In genomic region chr3:66495633-66496032, GRCh38 we compare ENCODE assay signal across 1 cellular context.
TF ChIP-seq lines count a peak whose summit lies in the region.

No MANE protein-coding gene starts in this region.

TF ChIP-seq in H1, 55 proteins besides CTCF, POLR2A, EP300 and RAD21:
- TF ChIP-seq GABPA (IDR thresholded peaks at IDR 0.05; ENCODE audit: borderline replicate concordance, insufficient read depth, low read length) (no peak), KDM1A (IDR thresholded peaks at IDR 0.05; ENCODE audit: borderline replicate concordance, low read length) (no peak), TEAD4 (IDR thresholded peaks at IDR 0.05; ENCODE audit: low read depth, low read length) (peak; percentile 81), E2F6 (IDR thresholded peaks at IDR 0.05) (no peak), SIX5 (IDR thresholded peaks at IDR 0.05; ENCODE audit: low read depth, low read length) (no peak), SRF (IDR thresholded peaks at IDR 0.05; ENCODE audit: low read depth, low read length) (no peak), CTBP2 (IDR thresholded peaks at IDR 0.05; ENCODE audit: borderline replicate concordance, insufficient read depth, insufficient read length, low read length) (peak; percentile 78), EZH2 (IDR thresholded peaks at IDR 0.05; ENCODE audit: low read depth, low read length, severe bottlenecking) (no peak), ASH2L (IDR thresholded peaks at IDR 0.05; ENCODE audit: low read length) (no peak), SP1 (IDR thresholded peaks at IDR 0.05; ENCODE audit: low read depth, low read length) (0 out of 2 replicates have a peak, but pooled peaks have one; percentile 8), TBP (IDR thresholded peaks at IDR 0.05; ENCODE audit: low read depth, low read length) (0 out of 2 replicates have a peak, but pooled peaks have one; percentile 31), SUZ12 (IDR thresholded peaks at IDR 0.05; ENCODE audit: low read length) (no peak), EGR1 (IDR thresholded peaks at IDR 0.05; ENCODE audit: borderline replicate concordance, low read depth, low read length) (no peak), KDM5A (IDR thresholded peaks at IDR 0.05; ENCODE audit: low read length) (no peak), JUN (IDR thresholded peaks at IDR 0.05; ENCODE audit: low read depth, low read length) (no peak), TAF7 (optimal IDR thresholded peaks at IDR 0.05; ENCODE audit: borderline replicate concordance, low read depth, low read length) (no peak), BCL11A (IDR thresholded peaks at IDR 0.05; ENCODE audit: low read depth in 2 of 2, low read length in 2 of 2) (no peak), POU5F1 (IDR thresholded peaks at IDR 0.05; ENCODE audit: low read depth, low read length) (no peak), RXRA (IDR thresholded peaks at IDR 0.05; ENCODE audit: insufficient read depth, low read depth, low read length) (peak; percentile 83; the same call in 1 of the 2 replicates), HDAC2 (IDR thresholded peaks at IDR 0.05; ENCODE audit: borderline replicate concordance in 1 of 2, low read depth in 2 of 2, low read length in 2 of 2) (peak; percentile 59; a peak in 1 of 4 replicates), HDAC6 (IDR thresholded peaks at IDR 0.05; ENCODE audit: low read depth, low read length) (no peak), CBX8 (IDR thresholded peaks at IDR 0.05; ENCODE audit: borderline replicate concordance, low read depth, low read length) (no peak), KDM4A (IDR thresholded peaks at IDR 0.05; ENCODE audit: low read depth, low read length, severe bottlenecking) (no peak), RBBP5 (IDR thresholded peaks at IDR 0.05; ENCODE audit: borderline replicate concordance, low read depth, low read length) (no peak), TAF1 (IDR thresholded peaks at IDR 0.05; ENCODE audit: low read depth, low read length) (0 out of 2 replicates have a peak, but pooled peaks have one; percentile 13), CHD1 (IDR thresholded peaks at IDR 0.05; ENCODE audit: low read depth, low read length) (no peak), SIN3A (conservative IDR thresholded peaks at IDR 0.05 in 1 of 2, IDR thresholded peaks at IDR 0.05 in 1 of 2; ENCODE audit: low read depth in 1 of 2, low read length in 2 of 2) (0 out of 4 replicates have a peak, but pooled peaks of 1 of the 2 experiments have one; percentile 34), SP2 (IDR thresholded peaks at IDR 0.05; ENCODE audit: low read length) (no peak), SP4 (IDR thresholded peaks at IDR 0.05; ENCODE audit: low read length) (no peak), PHF8 (conservative IDR thresholded peaks at IDR 0.05; ENCODE audit: low read depth, low read length) (no peak), TCF12 (IDR thresholded peaks at IDR 0.05; ENCODE audit: low read depth, low read length) (peak; percentile 97), SIRT6 (IDR thresholded peaks at IDR 0.05; ENCODE audit: low read length) (no peak), CEBPB (IDR thresholded peaks at IDR 0.05; ENCODE audit: low read depth, low read length) (no peak), JUND (IDR thresholded peaks at IDR 0.05; ENCODE audit: low read length) (no peak), POLR2AphosphoS5 (IDR thresholded peaks at IDR 0.05; ENCODE audit: low read depth, low read length) (peak; percentile 67; the same call in 1 of the 2 replicates), BRCA1 (IDR thresholded peaks at IDR 0.05; ENCODE audit: low read depth, low read length) (no peak), MAFK (IDR thresholded peaks at IDR 0.05; ENCODE audit: low read depth, low read length) (no peak), GTF2F1 (IDR thresholded peaks at IDR 0.05; ENCODE audit: borderline replicate concordance, low read depth, low read length) (no peak), RFX5 (IDR thresholded peaks at IDR 0.05; ENCODE audit: borderline replicate concordance, low read depth, low read length) (no peak), ZNF274 (IDR thresholded peaks at IDR 0.05; ENCODE audit: borderline replicate concordance, extremely low read depth, low read length) (no peak), RNF2 (IDR thresholded peaks at IDR 0.05; ENCODE audit: borderline replicate concordance, low read depth, low read length, missing control alignments, poor library complexity, severe bottlenecking) (no peak), CREB1 (IDR thresholded peaks at IDR 0.05) (no peak), FOSL1 (IDR thresholded peaks at IDR 0.05; ENCODE audit: insufficient read depth, low read depth, low read length) (no peak), CHD2 (IDR thresholded peaks at IDR 0.05; ENCODE audit: low read length) (no peak), YY1 (IDR thresholded peaks at IDR 0.05; ENCODE audit: low read depth, low read length) (no peak), NRF1 (IDR thresholded peaks at IDR 0.05; ENCODE audit: low read depth, low read length) (no peak), BACH1 (IDR thresholded peaks at IDR 0.05; ENCODE audit: low read length) (no peak), NANOG (IDR thresholded peaks at IDR 0.05; ENCODE audit: insufficient read depth, low read depth, low read length, poor library complexity, severe bottlenecking) (no peak), SAP30 (IDR thresholded peaks at IDR 0.05; ENCODE audit: insufficient read depth, insufficient replicate concordance, low read length) (no peak), CBX5 (IDR thresholded peaks at IDR 0.05; ENCODE audit: low read depth, low read length) (no peak)
- TF ChIP-seq, protein P1, sequence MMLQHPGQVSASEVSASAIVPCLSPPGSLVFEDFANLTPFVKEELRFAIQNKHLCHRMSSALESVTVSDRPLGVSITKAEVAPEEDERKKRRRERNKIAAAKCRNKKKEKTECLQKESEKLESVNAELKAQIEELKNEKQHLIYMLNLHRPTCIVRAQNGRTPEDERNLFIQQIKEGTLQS (IDR thresholded peaks at IDR 0.05; ENCODE audit: insufficient read depth, low read depth, low read length): no peak
- TF ChIP-seq, protein P2, sequence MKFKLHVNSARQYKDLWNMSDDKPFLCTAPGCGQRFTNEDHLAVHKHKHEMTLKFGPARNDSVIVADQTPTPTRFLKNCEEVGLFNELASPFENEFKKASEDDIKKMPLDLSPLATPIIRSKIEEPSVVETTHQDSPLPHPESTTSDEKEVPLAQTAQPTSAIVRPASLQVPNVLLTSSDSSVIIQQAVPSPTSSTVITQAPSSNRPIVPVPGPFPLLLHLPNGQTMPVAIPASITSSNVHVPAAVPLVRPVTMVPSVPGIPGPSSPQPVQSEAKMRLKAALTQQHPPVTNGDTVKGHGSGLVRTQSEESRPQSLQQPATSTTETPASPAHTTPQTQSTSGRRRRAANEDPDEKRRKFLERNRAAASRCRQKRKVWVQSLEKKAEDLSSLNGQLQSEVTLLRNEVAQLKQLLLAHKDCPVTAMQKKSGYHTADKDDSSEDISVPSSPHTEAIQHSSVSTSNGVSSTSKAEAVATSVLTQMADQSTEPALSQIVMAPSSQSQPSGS (IDR thresholded peaks at IDR 0.05; ENCODE audit: low read length): no peak
- TF ChIP-seq, protein P3, sequence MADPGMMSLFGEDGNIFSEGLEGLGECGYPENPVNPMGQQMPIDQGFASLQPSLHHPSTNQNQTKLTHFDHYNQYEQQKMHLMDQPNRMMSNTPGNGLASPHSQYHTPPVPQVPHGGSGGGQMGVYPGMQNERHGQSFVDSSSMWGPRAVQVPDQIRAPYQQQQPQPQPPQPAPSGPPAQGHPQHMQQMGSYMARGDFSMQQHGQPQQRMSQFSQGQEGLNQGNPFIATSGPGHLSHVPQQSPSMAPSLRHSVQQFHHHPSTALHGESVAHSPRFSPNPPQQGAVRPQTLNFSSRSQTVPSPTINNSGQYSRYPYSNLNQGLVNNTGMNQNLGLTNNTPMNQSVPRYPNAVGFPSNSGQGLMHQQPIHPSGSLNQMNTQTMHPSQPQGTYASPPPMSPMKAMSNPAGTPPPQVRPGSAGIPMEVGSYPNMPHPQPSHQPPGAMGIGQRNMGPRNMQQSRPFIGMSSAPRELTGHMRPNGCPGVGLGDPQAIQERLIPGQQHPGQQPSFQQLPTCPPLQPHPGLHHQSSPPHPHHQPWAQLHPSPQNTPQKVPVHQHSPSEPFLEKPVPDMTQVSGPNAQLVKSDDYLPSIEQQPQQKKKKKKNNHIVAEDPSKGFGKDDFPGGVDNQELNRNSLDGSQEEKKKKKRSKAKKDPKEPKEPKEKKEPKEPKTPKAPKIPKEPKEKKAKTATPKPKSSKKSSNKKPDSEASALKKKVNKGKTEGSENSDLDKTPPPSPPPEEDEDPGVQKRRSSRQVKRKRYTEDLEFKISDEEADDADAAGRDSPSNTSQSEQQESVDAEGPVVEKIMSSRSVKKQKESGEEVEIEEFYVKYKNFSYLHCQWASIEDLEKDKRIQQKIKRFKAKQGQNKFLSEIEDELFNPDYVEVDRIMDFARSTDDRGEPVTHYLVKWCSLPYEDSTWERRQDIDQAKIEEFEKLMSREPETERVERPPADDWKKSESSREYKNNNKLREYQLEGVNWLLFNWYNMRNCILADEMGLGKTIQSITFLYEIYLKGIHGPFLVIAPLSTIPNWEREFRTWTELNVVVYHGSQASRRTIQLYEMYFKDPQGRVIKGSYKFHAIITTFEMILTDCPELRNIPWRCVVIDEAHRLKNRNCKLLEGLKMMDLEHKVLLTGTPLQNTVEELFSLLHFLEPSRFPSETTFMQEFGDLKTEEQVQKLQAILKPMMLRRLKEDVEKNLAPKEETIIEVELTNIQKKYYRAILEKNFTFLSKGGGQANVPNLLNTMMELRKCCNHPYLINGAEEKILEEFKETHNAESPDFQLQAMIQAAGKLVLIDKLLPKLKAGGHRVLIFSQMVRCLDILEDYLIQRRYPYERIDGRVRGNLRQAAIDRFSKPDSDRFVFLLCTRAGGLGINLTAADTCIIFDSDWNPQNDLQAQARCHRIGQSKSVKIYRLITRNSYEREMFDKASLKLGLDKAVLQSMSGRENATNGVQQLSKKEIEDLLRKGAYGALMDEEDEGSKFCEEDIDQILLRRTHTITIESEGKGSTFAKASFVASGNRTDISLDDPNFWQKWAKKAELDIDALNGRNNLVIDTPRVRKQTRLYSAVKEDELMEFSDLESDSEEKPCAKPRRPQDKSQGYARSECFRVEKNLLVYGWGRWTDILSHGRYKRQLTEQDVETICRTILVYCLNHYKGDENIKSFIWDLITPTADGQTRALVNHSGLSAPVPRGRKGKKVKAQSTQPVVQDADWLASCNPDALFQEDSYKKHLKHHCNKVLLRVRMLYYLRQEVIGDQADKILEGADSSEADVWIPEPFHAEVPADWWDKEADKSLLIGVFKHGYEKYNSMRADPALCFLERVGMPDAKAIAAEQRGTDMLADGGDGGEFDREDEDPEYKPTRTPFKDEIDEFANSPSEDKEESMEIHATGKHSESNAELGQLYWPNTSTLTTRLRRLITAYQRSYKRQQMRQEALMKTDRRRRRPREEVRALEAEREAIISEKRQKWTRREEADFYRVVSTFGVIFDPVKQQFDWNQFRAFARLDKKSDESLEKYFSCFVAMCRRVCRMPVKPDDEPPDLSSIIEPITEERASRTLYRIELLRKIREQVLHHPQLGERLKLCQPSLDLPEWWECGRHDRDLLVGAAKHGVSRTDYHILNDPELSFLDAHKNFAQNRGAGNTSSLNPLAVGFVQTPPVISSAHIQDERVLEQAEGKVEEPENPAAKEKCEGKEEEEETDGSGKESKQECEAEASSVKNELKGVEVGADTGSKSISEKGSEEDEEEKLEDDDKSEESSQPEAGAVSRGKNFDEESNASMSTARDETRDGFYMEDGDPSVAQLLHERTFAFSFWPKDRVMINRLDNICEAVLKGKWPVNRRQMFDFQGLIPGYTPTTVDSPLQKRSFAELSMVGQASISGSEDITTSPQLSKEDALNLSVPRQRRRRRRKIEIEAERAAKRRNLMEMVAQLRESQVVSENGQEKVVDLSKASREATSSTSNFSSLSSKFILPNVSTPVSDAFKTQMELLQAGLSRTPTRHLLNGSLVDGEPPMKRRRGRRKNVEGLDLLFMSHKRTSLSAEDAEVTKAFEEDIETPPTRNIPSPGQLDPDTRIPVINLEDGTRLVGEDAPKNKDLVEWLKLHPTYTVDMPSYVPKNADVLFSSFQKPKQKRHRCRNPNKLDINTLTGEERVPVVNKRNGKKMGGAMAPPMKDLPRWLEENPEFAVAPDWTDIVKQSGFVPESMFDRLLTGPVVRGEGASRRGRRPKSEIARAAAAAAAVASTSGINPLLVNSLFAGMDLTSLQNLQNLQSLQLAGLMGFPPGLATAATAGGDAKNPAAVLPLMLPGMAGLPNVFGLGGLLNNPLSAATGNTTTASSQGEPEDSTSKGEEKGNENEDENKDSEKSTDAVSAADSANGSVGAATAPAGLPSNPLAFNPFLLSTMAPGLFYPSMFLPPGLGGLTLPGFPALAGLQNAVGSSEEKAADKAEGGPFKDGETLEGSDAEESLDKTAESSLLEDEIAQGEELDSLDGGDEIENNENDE (IDR thresholded peaks at IDR 0.05; ENCODE audit: insufficient replicate concordance, low read length): no peak
- TF ChIP-seq, protein P4, sequence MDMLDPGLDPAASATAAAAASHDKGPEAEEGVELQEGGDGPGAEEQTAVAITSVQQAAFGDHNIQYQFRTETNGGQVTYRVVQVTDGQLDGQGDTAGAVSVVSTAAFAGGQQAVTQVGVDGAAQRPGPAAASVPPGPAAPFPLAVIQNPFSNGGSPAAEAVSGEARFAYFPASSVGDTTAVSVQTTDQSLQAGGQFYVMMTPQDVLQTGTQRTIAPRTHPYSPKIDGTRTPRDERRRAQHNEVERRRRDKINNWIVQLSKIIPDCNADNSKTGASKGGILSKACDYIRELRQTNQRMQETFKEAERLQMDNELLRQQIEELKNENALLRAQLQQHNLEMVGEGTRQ (IDR thresholded peaks at IDR 0.05; ENCODE audit: low read length): no peak
- TF ChIP-seq, protein P5, sequence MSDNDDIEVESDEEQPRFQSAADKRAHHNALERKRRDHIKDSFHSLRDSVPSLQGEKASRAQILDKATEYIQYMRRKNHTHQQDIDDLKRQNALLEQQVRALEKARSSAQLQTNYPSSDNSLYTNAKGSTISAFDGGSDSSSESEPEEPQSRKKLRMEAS (IDR thresholded peaks at IDR 0.05): no peak
